ENCODE assay signal across 23 cellular contexts in genomic region chr5:170720984-170721383, GRCh38.
"Had no signal": no experiment of that assay in that cellular context is flagged by ENCODE, and none has a peak within 500 bp of the region (broad histone marks: within the 10 kb centered on the region; RNA-seq: fewer than 3 reads in every experiment).

No MANE protein-coding gene starts in this region.

- FAIRE-seq: colon, endothelial cell of umbilical vein, frontal cortex, keratinocyte had no signal

- H3K27me3 ChIP-seq: heart left ventricle, hepatocyte had no signal

- H3K27ac ChIP-seq: coronary artery, dorsolateral prefrontal cortex, foreskin keratinocyte, gastroesophageal sphincter, heart left ventricle, hepatocyte, left lung, lower lobe of right lung had no signal

- H3K79me2 ChIP-seq: hepatocyte had no signal

- H3K4me3 ChIP-seq: coronary artery, dorsolateral prefrontal cortex, gastroesophageal sphincter, heart left ventricle, hepatocyte, left lung, lower lobe of right lung, mucosa of descending colon had no signal

- H3K4me1 ChIP-seq: foreskin keratinocyte, gastroesophageal sphincter, heart left ventricle, left lung, lower lobe of right lung had no signal

- H3K9me3 ChIP-seq: gastroesophageal sphincter, heart left ventricle, left lung, lower lobe of right lung, mucosa of descending colon had no signal

- H2AFZ ChIP-seq: hepatocyte had no signal

- H3K4me2 ChIP-seq: hepatocyte had no signal

- DNase-seq: dermis blood vessel endothelial cell; dorsolateral prefrontal cortex; effector CD4-positive, alpha-beta T cell; effector memory CD4-positive, alpha-beta T cell; foreskin keratinocyte; heart left ventricle; hypothalamus; immature natural killer cell; left cardiac atrium; left lung; left ventricle myocardium superior; lower lobe of right lung; mesenchymal stem cell; mucosa of descending colon; naive B cell had no signal

- ATAC-seq: esophagus mucosa, foreskin keratinocyte, gastroesophageal sphincter, heart left ventricle, left cardiac atrium, left lung, left ventricle myocardium superior, lower lobe of right lung, mucosa of descending colon had no signal

- H3K36me3 ChIP-seq: gastroesophageal sphincter, heart left ventricle, left lung, lower lobe of right lung had no signal
